Comparison of ENCODE assay signal across 2 cellular contexts in genomic region chr9:136926154-136926704, GRCh38.
TF ChIP-seq lines count a peak whose summit lies in the region.

No MANE protein-coding gene starts in this region.

TF ChIP-seq in GM12891, 5 proteins besides CTCF, POLR2A, EP300 and RAD21:
- TF ChIP-seq TAF1 (IDR thresholded peaks at IDR 0.05; ENCODE audit: low read depth, low read length) = no peak
- 0 out of 2 replicates have a peak, but pooled peaks have one; percentile 6 for TF ChIP-seq POLR2AphosphoS5 (IDR thresholded peaks at IDR 0.05; ENCODE audit: low read depth, low read length)

TF ChIP-seq in GM12878, 131 proteins besides CTCF, POLR2A, EP300 and RAD21:
- no peak for TF ChIP-seq SMARCA5 (IDR thresholded peaks at IDR 0.05)
- TF ChIP-seq HDGF (IDR thresholded peaks at IDR 0.05) = no peak
- no peak for TF ChIP-seq ZNF274 (IDR thresholded peaks at IDR 0.05; ENCODE audit: insufficient read depth, insufficient read length)
- TF ChIP-seq CUX1 (IDR thresholded peaks at IDR 0.05; ENCODE audit: insufficient replicate concordance, low read depth, low read length) = no peak
- TF ChIP-seq TCF3 (IDR thresholded peaks at IDR 0.05; ENCODE audit: borderline replicate concordance, insufficient read depth, low read depth, low read length) = no peak
- no peak for TF ChIP-seq ZBTB33 (IDR thresholded peaks at IDR 0.05)
- TF ChIP-seq JUND (IDR thresholded peaks at IDR 0.05; ENCODE audit: low read depth, low read length) = no peak
- TF ChIP-seq YY1 (IDR thresholded peaks at IDR 0.05; ENCODE audit: low read depth, low read length) = no peak
